20 cellular contexts compared by ENCODE assay signal in genomic region chr10:86817246-86817645, GRCh38.
DNase-seq lines count a peak whose midpoint lies in the region; ATAC-seq, FAIRE-seq and TF ChIP-seq lines count a peak whose summit lies in the region.
"Had no signal": no experiment of that assay in that cellular context is flagged by ENCODE, and none has a peak within 500 bp of the region (broad histone marks: within the 10 kb centered on the region; RNA-seq: fewer than 3 reads in every experiment).

No MANE protein-coding gene starts in this region.

- H3K27me3 ChIP-seq in foreskin keratinocyte, result no peaks in the 10 kb centered on the region

- H3K4me1 Mint-ChIP-seq in WTC11, result peaks cover 86% of the 10 kb centered on the region

- H3K36me3 Mint-ChIP-seq in WTC11, result peaks cover 5% of the 10 kb centered on the region
- H3K36me3 Mint-ChIP-seq: CD8-positive, alpha-beta T cell had no signal

- H3K27me3 Mint-ChIP-seq in WTC11 (ENCODE audit: low read depth), result no peaks in the 10 kb centered on the region

- TF ChIP-seq CTCF in WTC11 (IDR thresholded peaks at IDR 0.05) (no peak), foreskin keratinocyte (conservative IDR thresholded peaks at IDR 0.05) (no peak)

- DNase-seq in H54 (ENCODE audit: insufficient read length, low spot score), result no peak
- DNase-seq in WTC11 (ENCODE audit: low spot score), result no peak
- peak; percentile 44 to 56 for DNase-seq in foreskin keratinocyte
- peak; percentile 3 for DNase-seq in renal cortical epithelial cell (ENCODE audit: low read depth)
- no peak for DNase-seq in NCI-H524 treated with DMSO at 0.1 percent for 48 hours (lab: John Stamatoyannopoulos, UW)
- no peak for DNase-seq in activated gamma-delta T cell (lab: John Stamatoyannopoulos, UW)
- DNase-seq: C1 segment of cervical spinal cord; CD8-positive, alpha-beta T cell; DMS 273 treated with DMSO at 0.1 percent for 48 hours; DMS79; EL; GDM1; GM23248; H9 had no signal

- no peaks in the 10 kb centered on the region for H3K4me1 ChIP-seq in foreskin keratinocyte

- ATAC-seq in WTC11 (no peak), foreskin keratinocyte (peak; percentile 33), GM21381 (IDR thresholded peaks at IDR 0.05; ENCODE audit: unreplicated experiment) (no peak)
- ATAC-seq: CD8-positive, alpha-beta T cell; GM12878; HCT116 had no signal

- CTCF ChIA-PET in WTC11 (lab: Charles Lee), result interaction anchor here (0.8 kb wide), 1 partner anchor 124 kb away, joined by 3 read pairs; no protein-coding TSS in a partner anchor

- peak overlapping the region; percentile 4 for H3K27ac Mint-ChIP-seq in WTC11
- H3K27ac Mint-ChIP-seq: CD8-positive, alpha-beta T cell had no signal

- peak; percentile 72 for FAIRE-seq in H54 (lab: Jason Lieb, UNC)
- FAIRE-seq: D721Med, GM12878, GM18507, H1 had no signal

- peak overlapping the region; percentile 1 for H3K27ac ChIP-seq in foreskin keratinocyte
- H3K27ac ChIP-seq: GM23248 had no signal

- no peaks in the 10 kb centered on the region for H3K9me3 Mint-ChIP-seq in WTC11
- H3K9me3 Mint-ChIP-seq: CD8-positive, alpha-beta T cell; H9 had no signal

- no peak overlapping the region for H3K4me3 Mint-ChIP-seq in WTC11
- H3K4me3 Mint-ChIP-seq: CD8-positive, alpha-beta T cell; H9 had no signal

- POLR2A ChIA-PET in WTC11 (lab: Charles Lee), result no interaction called here

- no peak for TF ChIP-seq POLR2A in H54 (IDR thresholded peaks at IDR 0.05; ENCODE audit: low read depth, low read length)

TF ChIP-seq in WTC11, 78 proteins besides CTCF, POLR2A, EP300 and RAD21:
- TF ChIP-seq NR3C1 (CRISPR knock-in tag; conservative IDR thresholded peaks at IDR 0.05; ENCODE audit: low read depth) (no peak), MLX (CRISPR knock-in tag; IDR thresholded peaks at IDR 0.05) (no peak), TCF7 (CRISPR knock-in tag; IDR thresholded peaks at IDR 0.05; ENCODE audit: low read depth) (no peak), FOXP1 (CRISPR knock-in tag; IDR thresholded peaks at IDR 0.05; ENCODE audit: borderline replicate concordance) (no peak), JUN (CRISPR knock-in tag; IDR thresholded peaks at IDR 0.05) (no peak), ZNF138 (CRISPR knock-in tag; conservative IDR thresholded peaks at IDR 0.05) (no peak), MYBL2 (CRISPR knock-in tag; IDR thresholded peaks at IDR 0.05) (no peak), E2F1 (CRISPR knock-in tag; IDR thresholded peaks at IDR 0.05) (no peak), FOXK1 (CRISPR knock-in tag; IDR thresholded peaks at IDR 0.05) (no peak)

Comparison
In these comparisons a context has a peak if more than half of its experiments do, and no peak if none do; other contexts are left out.
1. DNase-seq: peak in foreskin keratinocyte (2 of 2) and renal cortical epithelial cell (single experiment); none in H54 (single experiment), WTC11 (single experiment), NCI-H524 treated with DMSO at 0.1 percent for 48 hours (single experiment) and activated gamma-delta T cell (single experiment).